Comparison of ENCODE assay signal across 18 cellular contexts in genomic region chr11:35208795-35209194, GRCh38.
"Had no signal": no experiment of that assay in that cellular context is flagged by ENCODE, and none has a peak within 500 bp of the region (broad histone marks: within the 10 kb centered on the region; RNA-seq: fewer than 3 reads in every experiment).

No MANE protein-coding gene starts in this region.

- H3K27ac Mint-ChIP-seq: activated naive CD4-positive, alpha-beta T cell treated with anti-CD3 and anti-CD28 coated beads, Interleukin-2, amount 10 ng/mL, durations not matched to agents 7 days and 5 days; activated T-helper 2 cell treated with anti-CD3 and anti-CD28 coated beads, Interferon-gamma antibody, Interleukin-2, Interleukin-4, amounts not matched to agents 10 μg/mL and 5 μg/mL and 100 μg/mL, durations not matched to agents 14 hours and 24 hours and 36 hours; brain; mesothelial cell of epicardium; nephron progenitor cell; progenitor cell of endocrine pancreas had no signal

- H3K27me3 Mint-ChIP-seq: activated naive CD4-positive, alpha-beta T cell treated with anti-CD3 and anti-CD28 coated beads, Interleukin-2, amount 10 ng/mL, durations not matched to agents 7 days and 5 days; progenitor cell of endocrine pancreas had no signal

- H3K4me3 Mint-ChIP-seq: activated naive CD4-positive, alpha-beta T cell treated with anti-CD3 and anti-CD28 coated beads, Interleukin-2, amount 10 ng/mL, durations not matched to agents 7 days and 5 days; brain; mesothelial cell of epicardium; nephron progenitor cell had no signal

- H3K36me3 Mint-ChIP-seq: mesothelial cell of epicardium had no signal

- ATAC-seq: left lobe of liver had no signal

- H3K27ac ChIP-seq: VCaP had no signal

- H3K4me3 ChIP-seq: lung had no signal

- DNase-seq: activated CD4-positive, alpha-beta T cell treated with anti-CD3 and anti-CD28 coated beads, Interleukin-2, amount 50 U/mL, for 1 hour; activated CD4-positive, CD25-positive, alpha-beta regulatory T cell treated with anti-CD3 and anti-CD28 coated beads, Interleukin-2, amount 50 U/mL, for 72 hours; activated naive CD4-positive, alpha-beta T cell treated with anti-CD3 and anti-CD28 coated beads, Interleukin-2, amount 10 ng/mL, durations not matched to agents 7 days and 5 days; caudate nucleus; erythroblast; kidney; nephron progenitor cell; stimulated activated CD4-positive, alpha-beta T cell treated with anti-CD3 and anti-CD28 coated beads, Interleukin-1b, Interleukin-23, amount 100 ng/mL, for 48 hours; stimulated activated CD8-positive, alpha-beta memory T cell treated with anti-CD3 and anti-CD28 coated beads, Interleukin-4, amount 100 ng/mL, for 48 hours; stimulated activated naive CD4-positive, alpha-beta T cell; T-helper 2 cell had no signal

- H3K4me1 Mint-ChIP-seq: brain, mesothelial cell of epicardium, nephron progenitor cell had no signal
